Comparison of ENCODE assay signal across 26 cellular contexts in genomic region chr2:230816735-230817134, GRCh38. TPM values are rescaled to one million over a fixed set of nuclear protein-coding genes. Genes with fewer than 3 reads are reported as not detected.
DNase-seq lines count a peak whose midpoint lies in the region; ATAC-seq and TF ChIP-seq lines count a peak whose summit lies in the region.
"Had no signal": no experiment of that assay in that cellular context is flagged by ENCODE, and none has a peak within 500 bp of the region (broad histone marks: within the 10 kb centered on the region; RNA-seq: fewer than 3 reads in every experiment).

No MANE protein-coding gene starts in this region.

- DNase-seq in activated CD8-positive, alpha-beta T cell treated with anti-CD3 and anti-CD28 coated beads for 36 hours: no peak
- no peak for DNase-seq in activated CD8-positive, alpha-beta T cell treated with anti-CD3 and anti-CD28 coated beads, Interleukin-2, amount 10 ng/mL, durations not matched to agents 7 days and 5 days
- DNase-seq in CD8-positive, alpha-beta T cell: no peak
- DNase-seq in body of pancreas: peak; percentile 44 to 76 (median 64)
- no peak for DNase-seq in naive thymus-derived CD4-positive, alpha-beta T cell
- no peak for DNase-seq in suprapubic skin (ENCODE audit: low spot score in 2 of 2)
- DNase-seq in DMS79 treated with DMSO at 0.1 percent for 48 hours (lab: John Stamatoyannopoulos, UW): no peak
- no peak for DNase-seq in H4 (ENCODE audit: low spot score)
- DNase-seq: activated CD4-positive, CD25-positive, alpha-beta regulatory T cell treated with anti-CD3 and anti-CD28 coated beads, Interleukin-2, amount 50 U/mL, for 72 hours; activated naive CD4-positive, alpha-beta T cell; BE2C; cerebellar nuclear complex; EL; GM23248; Karpas-422; NCI-H1048; NCI-H187 treated with DMSO at 0.1 percent for 48 hours; NCI-H226; NCI-H774; nucleus accumbens; PC-9; retina; spleen; stimulated activated CD4-positive, alpha-beta T cell treated with anti-CD3 and anti-CD28 coated beads, Interleukin-4, amount 100 ng/mL, for 24 hours had no signal

- no peak for TF ChIP-seq EP300 in suprapubic skin (IDR thresholded peaks at IDR 0.05)

- H3K4me3 Mint-ChIP-seq in activated CD8-positive, alpha-beta T cell treated with anti-CD3 and anti-CD28 coated beads for 36 hours: no peak overlapping the region
- H3K4me3 Mint-ChIP-seq in activated CD8-positive, alpha-beta T cell treated with anti-CD3 and anti-CD28 coated beads, Interleukin-2, amount 10 ng/mL, durations not matched to agents 7 days and 5 days: no peak overlapping the region
- H3K4me3 Mint-ChIP-seq in CD8-positive, alpha-beta T cell: no peak overlapping the region
- H3K4me3 Mint-ChIP-seq in naive thymus-derived CD4-positive, alpha-beta T cell: no peak overlapping the region

- no peak for TF ChIP-seq CTCF in activated CD8-positive, alpha-beta T cell treated with anti-CD3 and anti-CD28 coated beads for 36 hours (IDR thresholded peaks at IDR 0.05)
- TF ChIP-seq CTCF in CD8-positive, alpha-beta T cell (IDR thresholded peaks at IDR 0.05): no peak
- no peak for TF ChIP-seq CTCF in body of pancreas (IDR thresholded peaks at IDR 0.05)
- no peak for TF ChIP-seq CTCF in suprapubic skin (IDR thresholded peaks at IDR 0.05)

- H3K36me3 ChIP-seq in CD8-positive, alpha-beta T cell (ENCODE audit: insufficient read depth, low read length): peaks cover 39% of the 10 kb centered on the region
- peaks cover 0 to 14% of the 10 kb centered on the region in 2 donors for H3K36me3 ChIP-seq in body of pancreas (replicated peaks in 1 of 2; ENCODE audit: insufficient read depth in 1 of 2, low read depth in 2 of 2)
- peaks cover 4 to 75% (median 13%) of the 10 kb centered on the region in 3 experiments for H3K36me3 ChIP-seq in naive thymus-derived CD4-positive, alpha-beta T cell (ENCODE audit: control insufficient read depth in 2 of 3, insufficient read depth in 3 of 3, low read length in 3 of 3)
- peaks cover 64% of the 10 kb centered on the region for H3K36me3 ChIP-seq in suprapubic skin

- peak overlapping the region; percentile 36 for H3K27ac Mint-ChIP-seq in activated CD8-positive, alpha-beta T cell treated with anti-CD3 and anti-CD28 coated beads for 36 hours
- no peak overlapping the region for H3K27ac Mint-ChIP-seq in activated CD8-positive, alpha-beta T cell treated with anti-CD3 and anti-CD28 coated beads, Interleukin-2, amount 10 ng/mL, durations not matched to agents 7 days and 5 days
- peak overlapping the region; percentile 80 for H3K27ac Mint-ChIP-seq in CD8-positive, alpha-beta T cell
- peak overlapping the region in 7 of 9 donors; percentile 5 to 81 (median 51) for H3K27ac Mint-ChIP-seq in naive thymus-derived CD4-positive, alpha-beta T cell

- H3K9me3 ChIP-seq in CD8-positive, alpha-beta T cell (ENCODE audit: low read length): no peaks in the 10 kb centered on the region
- no peaks in the 10 kb centered on the region for H3K9me3 ChIP-seq in body of pancreas
- H3K9me3 ChIP-seq in naive thymus-derived CD4-positive, alpha-beta T cell (ENCODE audit: control insufficient read depth in 2 of 3, low read length in 3 of 3): no peaks in the 10 kb centered on the region
- no peaks in the 10 kb centered on the region for H3K9me3 ChIP-seq in suprapubic skin
- H3K9me3 ChIP-seq: BE2C, spleen, upper lobe of left lung had no signal

- H3K36me3 Mint-ChIP-seq in activated CD8-positive, alpha-beta T cell treated with anti-CD3 and anti-CD28 coated beads for 36 hours (ENCODE audit: low read depth): peaks cover 50% of the 10 kb centered on the region
- peaks cover 75% of the 10 kb centered on the region for H3K36me3 Mint-ChIP-seq in activated CD8-positive, alpha-beta T cell treated with anti-CD3 and anti-CD28 coated beads, Interleukin-2, amount 10 ng/mL, durations not matched to agents 7 days and 5 days (ENCODE audit: low read depth)
- peaks cover 84% of the 10 kb centered on the region for H3K36me3 Mint-ChIP-seq in CD8-positive, alpha-beta T cell
- H3K36me3 Mint-ChIP-seq in naive thymus-derived CD4-positive, alpha-beta T cell: peaks cover 9 to 36% (median 21%) of the 10 kb centered on the region in 5 donors

- H3K4me3 ChIP-seq in CD8-positive, alpha-beta T cell (ENCODE audit: low read depth, low read length): no peak overlapping the region
- H3K4me3 ChIP-seq in body of pancreas (no peak overlapping the region), suprapubic skin (no peak overlapping the region)
- H3K4me3 ChIP-seq in naive thymus-derived CD4-positive, alpha-beta T cell (ENCODE audit: low read length): no peak overlapping the region
- H3K4me3 ChIP-seq: GM23248, hepatocyte, PC-9, spleen, upper lobe of left lung had no signal

- 33 to 42% methylated on average over 7 of the region's 7 CpGs for WGBS in body of pancreas, 2 donors
- 65% methylated on average over 7 of the region's 7 CpGs for WGBS in suprapubic skin

- POLR2A ChIA-PET in activated CD8-positive, alpha-beta T cell treated with anti-CD3 and anti-CD28 coated beads for 36 hours (lab: Charles Lee): interaction anchor here (1.6 kb wide), 1 partner anchor 56 kb away, joined by 3 read pairs; no protein-coding TSS in a partner anchor
- POLR2A ChIA-PET in activated CD8-positive, alpha-beta T cell treated with anti-CD3 and anti-CD28 coated beads, Interleukin-2, amount 10 ng/mL, durations not matched to agents 7 days and 5 days (lab: Charles Lee): interaction anchor here (0.7 kb wide), 1 partner anchor 30 kb away, joined by 3 read pairs; no protein-coding TSS in a partner anchor
- POLR2A ChIA-PET in CD8-positive, alpha-beta T cell (lab: Charles Lee): interaction anchor here (0.9 kb wide), 2 partner anchors 11 to 19 kb away, joined by 3 to 5 read pairs; no protein-coding TSS in a partner anchor
- POLR2A ChIA-PET in naive thymus-derived CD4-positive, alpha-beta T cell (lab: Charles Lee): no interaction called here

- CTCF ChIA-PET in activated CD8-positive, alpha-beta T cell treated with anti-CD3 and anti-CD28 coated beads for 36 hours (lab: Charles Lee): interaction anchor here (1.7 to 2.1 kb wide), 2 partner anchors 10 to 18 kb away, joined by 5 to 9 read pairs; no protein-coding TSS in a partner anchor
- CTCF ChIA-PET in activated CD8-positive, alpha-beta T cell treated with anti-CD3 and anti-CD28 coated beads, Interleukin-2, amount 10 ng/mL, durations not matched to agents 7 days and 5 days (lab: Charles Lee): interaction anchor here (0.7 to 10.3 kb wide), 4 partner anchors 8 to 20 kb away, joined by 3 to 61 read pairs (median 6); no protein-coding TSS in a partner anchor
- CTCF ChIA-PET in CD8-positive, alpha-beta T cell (lab: Charles Lee): interaction anchor here (0.9 to 1.5 kb wide), 6 partner anchors 11 to 171 kb away, joined by 3 to 7 read pairs (median 4); no protein-coding TSS in a partner anchor
- CTCF ChIA-PET in naive thymus-derived CD4-positive, alpha-beta T cell (lab: Charles Lee): interaction anchor here (1.0 kb wide), 1 partner anchor 171 kb away, joined by 5 read pairs; no protein-coding TSS in a partner anchor

- ATAC-seq in activated CD8-positive, alpha-beta T cell treated with anti-CD3 and anti-CD28 coated beads for 36 hours: no peak
- no peak for ATAC-seq in activated CD8-positive, alpha-beta T cell treated with anti-CD3 and anti-CD28 coated beads, Interleukin-2, amount 10 ng/mL, durations not matched to agents 7 days and 5 days
- ATAC-seq in CD8-positive, alpha-beta T cell: no peak
- peak; percentile 38 for ATAC-seq in body of pancreas
- no peak for ATAC-seq in naive thymus-derived CD4-positive, alpha-beta T cell

- intact Hi-C loops in activated CD8-positive, alpha-beta T cell treated with anti-CD3 and anti-CD28 coated beads for 36 hours (cut with micrococcal nuclease): no loop called here
- intact Hi-C loops in CD8-positive, alpha-beta T cell (cut with DNase I, micrococcal nuclease): no loop called here
- intact Hi-C loops in body of pancreas (cut with DNase I): no loop called here
- intact Hi-C loops in naive thymus-derived CD4-positive, alpha-beta T cell (cut with micrococcal nuclease): no loop called here

- TF ChIP-seq POLR2A in body of pancreas (IDR thresholded peaks at IDR 0.05): no peak
- TF ChIP-seq POLR2A in suprapubic skin (IDR thresholded peaks at IDR 0.05): no peak

- no peaks in the 10 kb centered on the region for H3K27me3 Mint-ChIP-seq in activated CD8-positive, alpha-beta T cell treated with anti-CD3 and anti-CD28 coated beads for 36 hours
- no peaks in the 10 kb centered on the region for H3K27me3 Mint-ChIP-seq in activated CD8-positive, alpha-beta T cell treated with anti-CD3 and anti-CD28 coated beads, Interleukin-2, amount 10 ng/mL, durations not matched to agents 7 days and 5 days (ENCODE audit: low read depth)
- no peaks in the 10 kb centered on the region for H3K27me3 Mint-ChIP-seq in CD8-positive, alpha-beta T cell (ENCODE audit: low read depth)
- H3K27me3 Mint-ChIP-seq in naive thymus-derived CD4-positive, alpha-beta T cell: no peaks in the 10 kb centered on the region

- H3K27me3 ChIP-seq in CD8-positive, alpha-beta T cell (ENCODE audit: insufficient read depth, low read length): no peaks in the 10 kb centered on the region
- H3K27me3 ChIP-seq in body of pancreas: no peaks in the 10 kb centered on the region
- H3K27me3 ChIP-seq in naive thymus-derived CD4-positive, alpha-beta T cell (ENCODE audit: control insufficient read depth in 2 of 2, insufficient read depth in 2 of 2, low read length in 2 of 2): no peaks in the 10 kb centered on the region
- no peaks in the 10 kb centered on the region for H3K27me3 ChIP-seq in suprapubic skin
- H3K27me3 ChIP-seq: BE2C, hepatocyte, spleen, upper lobe of left lung had no signal

- no peaks in the 10 kb centered on the region for H3K4me1 ChIP-seq in CD8-positive, alpha-beta T cell (ENCODE audit: insufficient read depth, low read length)
- H3K4me1 ChIP-seq in body of pancreas: peaks cover 9% of the 10 kb centered on the region
- H3K4me1 ChIP-seq in naive thymus-derived CD4-positive, alpha-beta T cell (ENCODE audit: control insufficient read depth in 2 of 2, insufficient read depth in 2 of 2, low read length in 2 of 2): no peaks in the 10 kb centered on the region
- no peaks in the 10 kb centered on the region for H3K4me1 ChIP-seq in suprapubic skin
- H3K4me1 ChIP-seq: BE2C, spleen, upper lobe of left lung had no signal

- H3K9me3 Mint-ChIP-seq in activated CD8-positive, alpha-beta T cell treated with anti-CD3 and anti-CD28 coated beads for 36 hours: no peaks in the 10 kb centered on the region
- H3K9me3 Mint-ChIP-seq in activated CD8-positive, alpha-beta T cell treated with anti-CD3 and anti-CD28 coated beads, Interleukin-2, amount 10 ng/mL, durations not matched to agents 7 days and 5 days (ENCODE audit: insufficient read depth): no peaks in the 10 kb centered on the region
- H3K9me3 Mint-ChIP-seq in CD8-positive, alpha-beta T cell: no peaks in the 10 kb centered on the region
- no peaks in the 10 kb centered on the region for H3K9me3 Mint-ChIP-seq in naive thymus-derived CD4-positive, alpha-beta T cell

- H3K27ac ChIP-seq in CD8-positive, alpha-beta T cell (ENCODE audit: low read depth, low read length): no peak overlapping the region
- H3K27ac ChIP-seq in body of pancreas: no peak overlapping the region
- H3K27ac ChIP-seq in naive thymus-derived CD4-positive, alpha-beta T cell (ENCODE audit: low read depth, low read length): no peak overlapping the region
- H3K27ac ChIP-seq in suprapubic skin: no peak overlapping the region
- H3K27ac ChIP-seq: GM23248, hepatocyte, PC-9, spleen, upper lobe of left lung had no signal

- peaks cover 10% of the 10 kb centered on the region for H3K4me1 Mint-ChIP-seq in activated CD8-positive, alpha-beta T cell treated with anti-CD3 and anti-CD28 coated beads for 36 hours (ENCODE audit: low read depth)
- peaks cover 23% of the 10 kb centered on the region for H3K4me1 Mint-ChIP-seq in activated CD8-positive, alpha-beta T cell treated with anti-CD3 and anti-CD28 coated beads, Interleukin-2, amount 10 ng/mL, durations not matched to agents 7 days and 5 days (ENCODE audit: low read depth)
- peaks cover 14% of the 10 kb centered on the region for H3K4me1 Mint-ChIP-seq in CD8-positive, alpha-beta T cell (ENCODE audit: low read depth)
- peaks cover 0 to 32% (median 19%) of the 10 kb centered on the region in 7 donors for H3K4me1 Mint-ChIP-seq in naive thymus-derived CD4-positive, alpha-beta T cell

RNA-seq across cellular contexts. Expression of gene ITM2C, which starts 48.0 kb away (rescaled TPM):
- 10 to 100 TPM; 43.2 to 43.4 TPM for total RNA-seq in activated CD8-positive, alpha-beta T cell treated with anti-CD3 and anti-CD28 coated beads for 36 hours
- total RNA-seq in activated CD8-positive, alpha-beta T cell treated with anti-CD3 and anti-CD28 coated beads, Interleukin-2, amount 10 ng/mL, durations not matched to agents 7 days and 5 days: 10 to 100 TPM; 77.2 to 79.5 TPM
- 10 to 100 TPM; 23.2 to 27.4 TPM for total RNA-seq in CD8-positive, alpha-beta T cell
- total RNA-seq in body of pancreas (10 to 100 TPM; 32.9 to 43.8 TPM), suprapubic skin (10 to 100 TPM in 3 of 4 donors, 1 to 10 TPM in 1; 9.0 to 17.9 (median 11.4) TPM)
- 10 to 100 TPM in 4 of 5 experiments, 1 to 10 TPM in 1; 7.4 to 27.7 (median 24.7) TPM for total RNA-seq in naive thymus-derived CD4-positive, alpha-beta T cell
- 10 to 100 TPM; 36.2 to 37.4 TPM for polyA plus RNA-seq in naive thymus-derived CD4-positive, alpha-beta T cell
- 85.8 and 96.9 TPM in 2 replicates for total RNA-seq in H4 (2014; rRNA removed; shearing (Covaris generic))

Comparison
In these comparisons a context has a peak if more than half of its experiments do, and no peak if none do; other contexts are left out.
1. DNase-seq: peak in body of pancreas (4 of 4); none in activated CD8-positive, alpha-beta T cell treated with anti-CD3 and anti-CD28 coated beads for 36 hours (single experiment), activated CD8-positive, alpha-beta T cell treated with anti-CD3 and anti-CD28 coated beads, Interleukin-2, amount 10 ng/mL, durations not matched to agents 7 days and 5 days (single experiment), CD8-positive, alpha-beta T cell (0 of 7), naive thymus-derived CD4-positive, alpha-beta T cell (0 of 9), suprapubic skin (0 of 2), DMS79 treated with DMSO at 0.1 percent for 48 hours (single experiment) and H4 (single experiment).